In the genomic region with DNA sequence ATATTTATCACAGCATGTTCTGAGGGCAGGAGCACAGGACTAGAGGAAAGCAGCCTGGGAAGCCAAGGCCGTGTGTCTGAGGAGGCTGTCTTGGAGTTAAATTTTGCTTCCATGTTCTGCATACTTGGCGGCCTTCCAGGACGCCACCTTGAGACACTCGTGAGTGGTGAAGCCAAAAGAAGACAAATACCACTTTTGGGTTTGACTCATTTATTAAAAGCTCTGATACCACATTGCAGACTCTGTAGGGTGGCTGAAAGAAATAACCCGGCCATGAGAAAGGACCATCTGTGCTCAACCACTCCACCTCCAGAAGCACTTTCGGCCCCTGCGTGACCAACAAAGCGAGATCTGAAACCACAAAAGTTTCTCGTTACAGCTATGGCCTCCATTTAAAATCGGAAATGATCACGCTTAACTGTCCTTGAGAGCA, we compare ENCODE assay signal across 16 cellular contexts.
DNase-seq lines count a peak whose midpoint lies in the region; ATAC-seq, FAIRE-seq and TF ChIP-seq lines count a peak whose summit lies in the region.
"Had no signal": no experiment of that assay in that cellular context is flagged by ENCODE, and none has a peak within 500 bp of the region (broad histone marks: within the 10 kb centered on the region; RNA-seq: fewer than 3 reads in every experiment).

No MANE protein-coding gene starts in this region.

- H3K9me3 ChIP-seq in astrocyte (ENCODE audit: insufficient read depth, low read depth, low read length) = no peaks in the 10 kb centered on the region
- no peaks in the 10 kb centered on the region for H3K9me3 ChIP-seq in gastroesophageal sphincter
- H3K9me3 ChIP-seq: colonic mucosa, HAP-1, heart left ventricle had no signal

- no peak overlapping the region for H2AFZ ChIP-seq in astrocyte (ENCODE audit: low read depth, low read length)

- H3K4me3 ChIP-seq in astrocyte (ENCODE audit: insufficient read depth, low read depth, low read length) (no peak overlapping the region), gastroesophageal sphincter (no peak overlapping the region)
- H3K4me3 ChIP-seq: colonic mucosa, HAP-1, heart left ventricle had no signal

- ATAC-seq in GM18517 (IDR thresholded peaks at IDR 0.05; ENCODE audit: unreplicated experiment) (peak; percentile 95), GM21447 (IDR thresholded peaks at IDR 0.05; ENCODE audit: unreplicated experiment) (peak; percentile 96), HG03175 (IDR thresholded peaks at IDR 0.05; ENCODE audit: unreplicated experiment) (peak; percentile 88), gastroesophageal sphincter (no peak)
- ATAC-seq: activated T-cell treated with anti-CD3 and anti-CD28 coated beads, Interleukin-2, amount 50 U/mL, for 4 hours; CD8-positive, alpha-beta T cell; heart left ventricle had no signal

- H3K4me1 ChIP-seq in astrocyte (ENCODE audit: insufficient read depth, low read length) (no peaks in the 10 kb centered on the region), gastroesophageal sphincter (peaks cover 0 to 16% (median 3%) of the 10 kb centered on the region in 3 donors)
- H3K4me1 ChIP-seq: colonic mucosa, HAP-1 had no signal

- H3K36me3 ChIP-seq in astrocyte (ENCODE audit: insufficient read depth, low read length) (peaks cover 40% of the 10 kb centered on the region), gastroesophageal sphincter (peaks cover 0 to 83% of the 10 kb centered on the region in 2 donors)
- H3K36me3 ChIP-seq: colonic mucosa had no signal

- TF ChIP-seq POLR2A in gastroesophageal sphincter (IDR thresholded peaks at IDR 0.05) = no peak

- H3K9me3 Mint-ChIP-seq in astrocyte (ENCODE audit: unreplicated experiment) = no peaks in the 10 kb centered on the region
- H3K9me3 Mint-ChIP-seq in activated CD4-positive, alpha-beta T cell treated with anti-CD3 and anti-CD28 coated beads, Interleukin-2, amount 10 ng/mL, durations not matched to agents 24 days and 14 days = no peaks in the 10 kb centered on the region
- H3K9me3 Mint-ChIP-seq: activated T-cell treated with anti-CD3 and anti-CD28 coated beads, Interleukin-2, amount 50 U/mL, for 4 hours; CD8-positive, alpha-beta T cell; naive B cell had no signal

- no peaks in the 10 kb centered on the region for H3K27me3 Mint-ChIP-seq in astrocyte (ENCODE audit: low read depth, unreplicated experiment)
- no peaks in the 10 kb centered on the region for H3K27me3 Mint-ChIP-seq in activated CD4-positive, alpha-beta T cell treated with anti-CD3 and anti-CD28 coated beads, Interleukin-2, amount 10 ng/mL, durations not matched to agents 24 days and 14 days
- H3K27me3 Mint-ChIP-seq: naive B cell had no signal

- no peak overlapping the region for H3K27ac Mint-ChIP-seq in astrocyte (ENCODE audit: unreplicated experiment)
- H3K27ac Mint-ChIP-seq in activated CD4-positive, alpha-beta T cell treated with anti-CD3 and anti-CD28 coated beads, Interleukin-2, amount 10 ng/mL, durations not matched to agents 24 days and 14 days = no peak overlapping the region
- H3K27ac Mint-ChIP-seq: CD8-positive, alpha-beta T cell had no signal

- intact Hi-C loops in activated CD4-positive, alpha-beta T cell treated with anti-CD3 and anti-CD28 coated beads, Interleukin-2, amount 10 ng/mL, durations not matched to agents 24 days and 14 days (cut with micrococcal nuclease) = no loop called here

- H3K27me3 ChIP-seq in astrocyte (ENCODE audit: insufficient read depth, low read length) (no peaks in the 10 kb centered on the region), gastroesophageal sphincter (no peaks in the 10 kb centered on the region)
- H3K27me3 ChIP-seq: colonic mucosa, heart left ventricle had no signal

- H3K4me1 Mint-ChIP-seq in astrocyte (ENCODE audit: low read depth, unreplicated experiment) = peaks cover 5% of the 10 kb centered on the region
- H3K4me1 Mint-ChIP-seq in activated CD4-positive, alpha-beta T cell treated with anti-CD3 and anti-CD28 coated beads, Interleukin-2, amount 10 ng/mL, durations not matched to agents 24 days and 14 days = no peaks in the 10 kb centered on the region

- no peak overlapping the region for H3K9ac ChIP-seq in astrocyte (ENCODE audit: low read length)

- no peak for TF ChIP-seq CTCF in astrocyte (IDR thresholded peaks at IDR 0.05; ENCODE audit: insufficient read depth, low read depth, low read length)
- no peak for TF ChIP-seq CTCF in gastroesophageal sphincter (IDR thresholded peaks at IDR 0.05)

- no peak for FAIRE-seq in astrocyte (lab: Jason Lieb, UNC)

- peaks cover 27% of the 10 kb centered on the region for H3K36me3 Mint-ChIP-seq in astrocyte (ENCODE audit: low read depth, unreplicated experiment)
- peaks cover 42% of the 10 kb centered on the region for H3K36me3 Mint-ChIP-seq in activated CD4-positive, alpha-beta T cell treated with anti-CD3 and anti-CD28 coated beads, Interleukin-2, amount 10 ng/mL, durations not matched to agents 24 days and 14 days (ENCODE audit: low read depth)

- H3K27ac ChIP-seq in astrocyte (ENCODE audit: low read depth, low read length) (no peak overlapping the region), gastroesophageal sphincter (no peak overlapping the region)
- H3K27ac ChIP-seq: colonic mucosa, heart left ventricle had no signal

- DNase-seq in astrocyte (ENCODE audit: low read depth) (peak; percentile 17), 8988T (no peak), HCEC 1CT (no peak)
- no peak for DNase-seq in activated CD4-positive, alpha-beta T cell treated with anti-CD3 and anti-CD28 coated beads, Interleukin-2, amount 10 ng/mL, durations not matched to agents 24 days and 14 days
- DNase-seq: activated T-cell treated with anti-CD3 and anti-CD28 coated beads, Interleukin-2, amount 50 U/mL, for 4 hours; CD8-positive, alpha-beta T cell; colonic mucosa; heart left ventricle; naive B cell; NCI-H146; T-helper 2 cell had no signal

- 72 to 84% methylated on average over 8 to 11 of the region's 11 CpGs for WGBS in gastroesophageal sphincter (ENCODE audit: low coverage in 1 of 2), 2 donors

- no peaks in the 10 kb centered on the region for H3K79me2 ChIP-seq in astrocyte (ENCODE audit: insufficient read depth, low read length)

- no peak overlapping the region for H3K4me3 Mint-ChIP-seq in astrocyte (ENCODE audit: unreplicated experiment)
- H3K4me3 Mint-ChIP-seq in activated CD4-positive, alpha-beta T cell treated with anti-CD3 and anti-CD28 coated beads, Interleukin-2, amount 10 ng/mL, durations not matched to agents 24 days and 14 days = no peak overlapping the region
- H3K4me3 Mint-ChIP-seq: activated T-cell treated with anti-CD3 and anti-CD28 coated beads, Interleukin-2, amount 50 U/mL, for 4 hours; CD8-positive, alpha-beta T cell; naive B cell had no signal

- no peak overlapping the region for H3K4me2 ChIP-seq in astrocyte (ENCODE audit: low read length)

- H4K20me1 ChIP-seq in astrocyte (ENCODE audit: insufficient read depth, low read length) = peaks cover 4% of the 10 kb centered on the region

- TF ChIP-seq EP300 in gastroesophageal sphincter (IDR thresholded peaks at IDR 0.05) = no peak
